In the genomic region with DNA sequence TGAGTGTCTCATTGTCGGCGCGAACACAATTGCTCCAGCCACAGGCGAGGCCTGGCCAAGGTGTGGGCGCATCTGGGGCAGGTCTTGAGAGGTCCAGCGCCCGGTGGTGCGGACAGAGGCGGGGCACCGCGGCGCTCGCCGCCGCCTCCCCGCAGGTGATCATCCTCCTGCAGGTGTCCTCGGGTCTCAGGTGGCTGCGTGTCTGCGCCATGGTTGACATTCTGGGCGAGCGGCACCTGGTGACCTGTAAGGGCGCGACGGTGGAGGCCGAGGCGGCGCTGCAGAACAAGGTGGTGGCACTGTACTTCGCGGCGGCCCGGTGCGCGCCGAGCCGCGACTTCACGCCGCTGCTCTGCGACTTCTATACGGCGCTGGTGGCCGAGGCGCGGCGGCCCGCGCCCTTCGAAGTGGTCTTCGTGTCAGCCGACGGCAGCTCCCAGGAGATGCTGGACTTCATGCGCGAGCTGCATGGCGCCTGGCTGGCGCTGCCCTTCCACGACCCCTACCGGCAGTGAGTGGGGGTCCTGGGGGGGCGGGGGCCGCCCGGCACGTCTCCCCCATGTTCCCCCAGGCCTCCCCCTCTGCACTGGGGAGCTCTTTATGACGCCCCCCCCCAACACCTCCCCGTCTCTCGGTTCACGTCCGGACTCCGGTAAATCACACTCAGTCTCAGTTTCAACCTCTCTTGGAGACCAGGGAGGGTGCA, we compare ENCODE assay signal across 8 cellular contexts. TPM values are rescaled to one million over a fixed set of nuclear protein-coding genes. Genes with fewer than 3 reads are reported as not detected.
A peak's percentile ranks its signal among the peaks of the same experiment; 100 is the strongest.
DNase-seq lines count a peak whose midpoint lies in the region; ATAC-seq, FAIRE-seq and TF ChIP-seq lines count a peak whose summit lies in the region.

No MANE protein-coding gene starts in this region.

- peaks cover 0 to 7% (median 6%) of the 10 kb centered on the region in 4 donors for H3K27me3 ChIP-seq in liver (ENCODE audit: control insufficient read depth in 4 of 4, insufficient read depth in 4 of 4, low read length in 3 of 4)
- peaks cover 1 to 14% of the 10 kb centered on the region in 2 experiments; a peak in 3 of 5 replicates for H3K27me3 ChIP-seq in HepG2 (ENCODE audit: control insufficient read depth in 1 of 2, insufficient read depth in 2 of 2, low read length in 2 of 2)
- H3K27me3 ChIP-seq in thyroid gland: no peaks in the 10 kb centered on the region

- CTCF ChIA-PET in HepG2 (lab: Yijun Ruan, JAX; ENCODE audit: low intra/inter-chr PET ratio, low total read pairs): no interaction called here

- TF ChIP-seq RAD21 in liver (IDR thresholded peaks at IDR 0.05): no peak
- no peak for TF ChIP-seq RAD21 in HepG2 (CRISPR knock-in tag; IDR thresholded peaks at IDR 0.05)

- peaks cover 0 to 2% (median 0%) of the 10 kb centered on the region in 4 donors for H3K36me3 ChIP-seq in liver (ENCODE audit: control insufficient read depth in 4 of 4, insufficient read depth in 3 of 4, low read depth in 1 of 4, low read length in 3 of 4)
- H3K36me3 ChIP-seq in HepG2 (replicated peaks in 1 of 2; ENCODE audit: control insufficient read depth in 1 of 2, insufficient read depth in 2 of 2, low read length in 2 of 2): no peaks in the 10 kb centered on the region
- no peaks in the 10 kb centered on the region for H3K36me3 ChIP-seq in thyroid gland

- no peak for ATAC-seq in HepG2
- no peak for ATAC-seq in GM19455 (IDR thresholded peaks at IDR 0.05; ENCODE audit: unreplicated experiment)
- no peak for ATAC-seq in HG03097 (IDR thresholded peaks at IDR 0.05; ENCODE audit: low FRiP score, unreplicated experiment)

- H3K27ac ChIP-seq in liver (ENCODE audit: low read depth in 1 of 2, low read length in 2 of 2) (peak overlapping the region; percentile 15 to 22), HepG2 (ENCODE audit: extremely low read length, insufficient read depth, low read length) (no peak overlapping the region), thyroid gland (no peak overlapping the region)

- H3K9me3 ChIP-seq in liver (ENCODE audit: control insufficient read depth in 4 of 4, low read length in 3 of 4): no peaks in the 10 kb centered on the region
- no peaks in the 10 kb centered on the region for H3K9me3 ChIP-seq in HepG2 (ENCODE audit: low read length)
- H3K9me3 ChIP-seq in thyroid gland: no peaks in the 10 kb centered on the region

- FAIRE-seq in HepG2 (lab: Jason Lieb, UNC): no peak

- H3K79me2 ChIP-seq in HepG2 (ENCODE audit: insufficient read depth, low read length): no peaks in the 10 kb centered on the region

- no peak for DNase-seq in HepG2 (ENCODE audit: low spot score)
- DNase-seq in astrocyte of the spinal cord (ENCODE audit: low read depth, low spot score): no peak
- peak; percentile 62 for DNase-seq in left kidney (ENCODE audit: low read depth, low spot score)
- DNase-seq in thyroid gland: peak; percentile 25 to 42
- no peak for DNase-seq in glomerular visceral epithelial cell (ENCODE audit: extremely low spot score)

- no peaks in the 10 kb centered on the region for H4K20me1 ChIP-seq in HepG2 (ENCODE audit: insufficient read depth, low read length)

- peak overlapping the region in 2 of 3 donors; percentile 41 to 42 for H3K4me3 ChIP-seq in liver (ENCODE audit: low read depth in 1 of 3, low read length in 3 of 3)
- no peak overlapping the region for H3K4me3 ChIP-seq in HepG2 (replicated peaks in 1 of 3; ENCODE audit: insufficient read depth in 1 of 3, low read depth in 2 of 3, low read length in 3 of 3)
- H3K4me3 ChIP-seq in astrocyte of the spinal cord (ENCODE audit: low read depth, low read length): peak overlapping the region; percentile 63
- H3K4me3 ChIP-seq in thyroid gland (replicated peaks in 1 of 3): peak overlapping the region in 1 of 3 donors; percentile 31

- H2AFZ ChIP-seq in HepG2 (ENCODE audit: low read length): no peak overlapping the region

- TF ChIP-seq POLR2A in HepG2 (IDR thresholded peaks at IDR 0.05; ENCODE audit: insufficient read depth in 1 of 2, low read depth in 2 of 2, low read length in 2 of 2) (no peak), thyroid gland (IDR thresholded peaks at IDR 0.05) (no peak)

- TF ChIP-seq EP300 in HepG2 (IDR thresholded peaks at IDR 0.05; ENCODE audit: low read depth in 2 of 2, low read length in 2 of 2) (no peak), HepG2 (CRISPR knock-in tag; IDR thresholded peaks at IDR 0.05; ENCODE audit: borderline replicate concordance) (no peak)

- H3K9ac ChIP-seq in liver (ENCODE audit: low read depth in 1 of 2, low read length in 2 of 2) (no peak overlapping the region), HepG2 (ENCODE audit: insufficient read depth, low read depth, low read length) (no peak overlapping the region)

- WGBS in liver: 5% methylated on average over 67 of the region's 67 CpGs
- WGBS in HepG2 (ENCODE audit: low lambda C conversion rate): 91% methylated on average over 41 of the region's 67 CpGs
- WGBS in thyroid gland, 2 donors: 3% methylated on average over 12 to 30 of the region's 67 CpGs

- intact Hi-C loops in HepG2 (cut with micrococcal nuclease; ENCODE audit: unreplicated experiment) (no loop called here), thyroid gland (cut with DNase I) (no loop called here)

- no peak overlapping the region for H3K4me2 ChIP-seq in HepG2 (ENCODE audit: low read depth, low read length)

- POLR2A ChIA-PET in HepG2 (lab: Yijun Ruan, JAX): no interaction called here

- TF ChIP-seq CTCF in liver (IDR thresholded peaks at IDR 0.05; ENCODE audit: low read depth, low read length, missing input control): no peak
- no peak for TF ChIP-seq CTCF in HepG2 (CRISPR knock-in tag; IDR thresholded peaks at IDR 0.05)
- no peak for TF ChIP-seq CTCF in astrocyte of the spinal cord (IDR thresholded peaks at IDR 0.05; ENCODE audit: low read depth, low read length)
- no peak for TF ChIP-seq CTCF in thyroid gland (IDR thresholded peaks at IDR 0.05)

- H3K4me1 ChIP-seq in liver (ENCODE audit: control insufficient read depth in 4 of 4, insufficient read depth in 4 of 4, low read length in 3 of 4) (peaks cover 8 to 20% (median 14%) of the 10 kb centered on the region in 4 donors), HepG2 (ENCODE audit: insufficient read depth, low read length) (peaks cover 15% of the 10 kb centered on the region), thyroid gland (peaks cover 10 to 26% of the 10 kb centered on the region in 2 donors)

- BruUV-seq in HepG2 (replicated peaks; lab: Mats Ljungman, UMichigan): no TSS peak

- in situ Hi-C loops in HepG2 (cut with HindIII; ENCODE audit: extremely low pct_ligation_motif_present, low pct_unique_long_range_greater_than_20kb): no loop called here
- in situ Hi-C loops in astrocyte of the spinal cord (cut with HindIII; ENCODE audit: low sequenced_read_pairs): no loop called here

TF ChIP-seq in liver, 16 proteins besides CTCF, POLR2A, EP300 and RAD21:
- no peak for TF ChIP-seq FOXA2 (IDR thresholded peaks at IDR 0.05)
- no peak for TF ChIP-seq MAX (IDR thresholded peaks at IDR 0.05)

TF ChIP-seq in HepG2, 621 proteins besides CTCF, POLR2A, EP300 and RAD21:
- TF ChIP-seq ZNF224 (CRISPR knock-in tag; IDR thresholded peaks at IDR 0.05): no peak

RNA-seq across cellular contexts. Expression of gene NXNL2, which starts 0.4 kb away (rescaled TPM):
- total RNA-seq in liver (under 1 TPM in 1 of 2 donors, not detected in 1; 0.09 TPM), HepG2 (2016; rRNA removed; fragmentation: Illumina TruSeq; extraction: Trizol) (not detected in 2 replicates), thyroid gland (1 to 10 TPM in 1 of 4 donors, under 1 TPM in 2, not detected in 1; 0.49 to 1.3 (median 0.81) TPM)
- polyA plus RNA-seq in liver (under 1 TPM in 1 of 2 donors, not detected in 1; 0.14 TPM), HepG2 (2011; rRNA removed) (not detected in 2 replicates)
- not detected in 2 replicates for total RNA-seq in HepG2 (2016; cell fraction: cytosol; rRNA removed; fragmentation: Illumina TruSeq; extraction: Trizol; ENCODE audit: low read depth)
- not detected in 2 replicates for total RNA-seq in HepG2 (2016; cell fraction: insoluble cytoplasmic fraction; rRNA removed; fragmentation: Illumina TruSeq; extraction: Trizol)
- total RNA-seq in HepG2 (2016; cell fraction: membrane; rRNA removed; fragmentation: Illumina TruSeq; extraction: Trizol): not detected in 2 replicates
- total RNA-seq in HepG2 (2016; cell fraction: nucleus; rRNA removed; fragmentation: Illumina TruSeq; extraction: Trizol): not detected in 2 replicates
- not detected in 2 replicates for polyA plus RNA-seq in HepG2 (2011; cell fraction: cytosol; rRNA removed)
- not detected in 2 replicates for polyA plus RNA-seq in HepG2 (2011; cell fraction: nucleus; rRNA removed)
- not detected in 2 replicates for polyA plus RNA-seq in HepG2 (2012)
- not detected in 2 replicates for polyA plus RNA-seq in HepG2 (2016; cell fraction: cytosol; fragmentation: Illumina TruSeq; extraction: Trizol; ENCODE audit: low read depth)
- polyA plus RNA-seq in HepG2 (2016; cell fraction: insoluble cytoplasmic fraction; fragmentation: Illumina TruSeq; extraction: Trizol; ENCODE audit: low read depth): not detected in 2 replicates
- not detected in 2 replicates for polyA plus RNA-seq in HepG2 (2016; cell fraction: membrane; fragmentation: Illumina TruSeq; extraction: Trizol; ENCODE audit: low read depth)
- not detected in 2 replicates for polyA plus RNA-seq in HepG2 (2016; cell fraction: nucleus; fragmentation: Illumina TruSeq; extraction: Trizol; ENCODE audit: insufficient read depth, low read depth)
- 1.3 TPM in 1 of 2 replicates, not detected in the other for polyA minus RNA-seq in HepG2 (2011; rRNA and poly(A)+ RNA removed; ENCODE audit: low replicate concordance)
- not detected in 2 replicates for polyA minus RNA-seq in HepG2 (2011; cell fraction: cytosol; rRNA and poly(A)+ RNA removed)
- not detected in 2 replicates for polyA minus RNA-seq in HepG2 (2011; cell fraction: nucleus; rRNA and poly(A)+ RNA removed)

Comparison
In these comparisons a context has a peak if more than half of its experiments do, and no peak if none do; other contexts are left out.
1. H3K27ac ChIP-seq: peak in liver (2 of 2); none in HepG2 (single experiment) and thyroid gland (0 of 3).
2. H3K4me3 ChIP-seq: peak in liver (2 of 3) and astrocyte of the spinal cord (single experiment); none in HepG2 (0 of 3).
3. DNase-seq: peak in left kidney (single experiment) and thyroid gland (2 of 2); none in HepG2 (single experiment), astrocyte of the spinal cord (single experiment) and glomerular visceral epithelial cell (single experiment).